Comparison of ENCODE assay signal across 27 cellular contexts in genomic region chr18:74715306-74715705, GRCh38.
DNase-seq lines count a peak whose midpoint lies in the region; ATAC-seq, FAIRE-seq and TF ChIP-seq lines count a peak whose summit lies in the region.
"Had no signal": no experiment of that assay in that cellular context is flagged by ENCODE, and none has a peak within 500 bp of the region (broad histone marks: within the 10 kb centered on the region; RNA-seq: fewer than 3 reads in every experiment).

No MANE protein-coding gene starts in this region.

- H3K14ac ChIP-seq in H1 (ENCODE audit: insufficient read length) = no peak overlapping the region

- H3K36me3 ChIP-seq in H1 (ENCODE audit: control insufficient read depth in 2 of 4, insufficient read depth in 4 of 4, low read length in 3 of 4) = no peaks in the 10 kb centered on the region; a peak in 1 of 8 replicates
- H3K36me3 ChIP-seq: breast epithelium, upper lobe of right lung had no signal

- H3K79me2 ChIP-seq in H1 (ENCODE audit: control insufficient read depth in 1 of 2, insufficient read depth in 2 of 2, low read length in 2 of 2) = no peaks in the 10 kb centered on the region

- no peak for TF ChIP-seq RAD21 in H1 (IDR thresholded peaks at IDR 0.05 in 1 of 2, conservative IDR thresholded peaks at IDR 0.05 in 1 of 2; ENCODE audit: low read depth in 2 of 2, low read length in 2 of 2)

- H3K4me2 ChIP-seq in H1 (ENCODE audit: insufficient read depth in 1 of 2, low read depth in 2 of 2, low read length in 2 of 2) = no peak overlapping the region
- H3K4me2 ChIP-seq: BLaER1 treated with 17β-estradiol and CSF1 and Interleukin-3, amounts not matched to agents 10 nM and 100 nM; SK-N-SH had no signal

- no peak overlapping the region for H2BK12ac ChIP-seq in H1 (ENCODE audit: low read depth, low read length)

- H4K5ac ChIP-seq in H1 (ENCODE audit: insufficient read length, low read depth, low read length) = no peak overlapping the region

- no peak overlapping the region for H2BK15ac ChIP-seq in H1 (ENCODE audit: low read length)

- ATAC-seq in HG03565 (IDR thresholded peaks at IDR 0.05; ENCODE audit: unreplicated experiment) = no peak
- ATAC-seq: HCT116; naive thymus-derived CD4-positive, alpha-beta T cell; Right ventricle myocardium inferior had no signal

- H3K4me3 ChIP-seq in H1 (ENCODE audit: extremely low read depth in 1 of 4, insufficient read depth in 2 of 4, low read depth in 3 of 4, low read length in 4 of 4) = no peak overlapping the region
- H3K4me3 ChIP-seq: BLaER1 treated with 17β-estradiol and CSF1 and Interleukin-3, amounts not matched to agents 10 nM and 100 nM; breast epithelium; skin epidermis; upper lobe of right lung had no signal

- H3K9me3 Mint-ChIP-seq in T-helper 2 cell treated with Interferon-gamma antibody and Interleukin-4, amounts not matched to agents 5 μg/mL and 100 μg/mL, for 36 hours = no peaks in the 10 kb centered on the region

- no peak overlapping the region for H3K9ac ChIP-seq in H1 (replicated peaks in 1 of 4; ENCODE audit: extremely low read depth in 1 of 4, low read depth in 3 of 4, low read length in 3 of 4)
- H3K9ac ChIP-seq: BLaER1 treated with 17β-estradiol and CSF1 and Interleukin-3, amounts not matched to agents 10 nM and 100 nM; SK-N-SH had no signal

- H3K4me3 Mint-ChIP-seq in T-helper 2 cell treated with Interferon-gamma antibody and Interleukin-4, amounts not matched to agents 5 μg/mL and 100 μg/mL, for 36 hours = no peak overlapping the region
- H3K4me3 Mint-ChIP-seq: activated CD4-positive, alpha-beta memory T cell treated with anti-CD3 and anti-CD28 coated beads for 36 hours; activated naive CD4-positive, alpha-beta T cell treated with anti-CD3 and anti-CD28 coated beads, Interleukin-2, amount 50 U/mL, for 24 hours; naive thymus-derived CD4-positive, alpha-beta T cell had no signal

- TF ChIP-seq CTCF in H1 (IDR thresholded peaks at IDR 0.05; ENCODE audit: control extremely low read depth in 1 of 3, insufficient read depth in 1 of 3, low read depth in 1 of 3, low read length in 3 of 3) = no peak

- peak; percentile 74 for DNase-seq in NCI-H526 treated with DMSO at 0.1 percent for 48 hours (lab: John Stamatoyannopoulos, UW)
- DNase-seq in H1 (ENCODE audit: low read depth in 1 of 2, low spot score in 2 of 2) = no peak
- peak; percentile 85 for DNase-seq in medulla oblongata (ENCODE audit: extremely low spot score)
- peak in 42 of 49 donors; percentile 1 to 82 (median 48) for DNase-seq in substantia nigra (lab: John Stamatoyannopoulos, UW)
- no peak for DNase-seq in T-helper 2 cell treated with Interferon-gamma antibody and Interleukin-4, amounts not matched to agents 5 μg/mL and 100 μg/mL, for 36 hours (ENCODE audit: low spot score)
- DNase-seq in stimulated activated CD4-positive, alpha-beta T cell treated with anti-CD3 and anti-CD28 coated beads, Interleukin-4, amount 100 ng/mL, for 4 hours = no peak
- DNase-seq: activated CD4-positive, alpha-beta memory T cell treated with anti-CD3 and anti-CD28 coated beads for 36 hours; activated CD4-positive, alpha-beta T cell treated with anti-CD3 and anti-CD28 coated beads for 1 hour; DMS79; Karpas-422; naive thymus-derived CD4-positive, alpha-beta T cell; NCI-H1436 treated with DMSO at 0.1 percent for 48 hours; NCI-H524 treated with DMSO at 0.1 percent for 48 hours; retina; SK-N-SH; stimulated activated naive CD4-positive, alpha-beta T cell; T-helper 2 cell; upper lobe of right lung had no signal

- no peak overlapping the region for H2BK20ac ChIP-seq in H1 (ENCODE audit: low read length)

- H3K4ac ChIP-seq in H1 (replicated peaks; ENCODE audit: insufficient read length, low read depth, low read length) = no peak overlapping the region

- no peak overlapping the region for H3K56ac ChIP-seq in H1 (replicated peaks; ENCODE audit: insufficient read length, low read depth, low read length)

- no peak for TF ChIP-seq POLR2A in H1 (IDR thresholded peaks at IDR 0.05; ENCODE audit: control extremely low read depth in 1 of 2, low read depth in 2 of 2, low read length in 2 of 2)

- no peaks in the 10 kb centered on the region for H3K23me2 ChIP-seq in H1 (ENCODE audit: low read depth, low read length)

- no peak overlapping the region for H3K23ac ChIP-seq in H1 (ENCODE audit: insufficient read length)

- CTCF ChIA-PET in H1 (lab: Charles Lee; ENCODE audit: partially characterized antibody) = no interaction called here

- POLR2A ChIA-PET in H1 (lab: Charles Lee; ENCODE audit: partially characterized antibody) = no interaction called here

- H2AK5ac ChIP-seq in H1 (ENCODE audit: low read depth, low read length) = no peak overlapping the region; the same call in 1 of the 2 replicates

- WGBS in H1 (ENCODE audit: extremely low coverage in 1 of 2, insufficient coverage in 1 of 2, insufficient read length in 1 of 2, insufficient replicate concordance in 2 of 2, low coverage in 1 of 2, low lambda C conversion rate in 2 of 2, missing lambda C conversion rate in 1 of 2), 2 experiments = 88% methylated on average over 7 of the region's 7 CpGs; no CpG with 5 or more reads in 1 of the 2 experiments

- H3K27me3 Mint-ChIP-seq in T-helper 2 cell treated with Interferon-gamma antibody and Interleukin-4, amounts not matched to agents 5 μg/mL and 100 μg/mL, for 36 hours (ENCODE audit: low read depth) = no peaks in the 10 kb centered on the region
- H3K27me3 Mint-ChIP-seq: activated CD4-positive, alpha-beta memory T cell treated with anti-CD3 and anti-CD28 coated beads for 36 hours; activated naive CD4-positive, alpha-beta T cell treated with anti-CD3 and anti-CD28 coated beads, Interleukin-2, amount 50 U/mL, for 24 hours; naive thymus-derived CD4-positive, alpha-beta T cell had no signal

- no peaks in the 10 kb centered on the region for H3K27me3 ChIP-seq in H1 (replicated peaks in 1 of 4; ENCODE audit: control insufficient read depth in 3 of 4, extremely low read depth in 1 of 4, insufficient read depth in 3 of 4, low read length in 3 of 4)
- H3K27me3 ChIP-seq: BLaER1 treated with 17β-estradiol and CSF1 and Interleukin-3, amounts not matched to agents 10 nM and 100 nM; breast epithelium; upper lobe of right lung had no signal

- no peak overlapping the region for H2BK5ac ChIP-seq in H1 (ENCODE audit: low read depth, low read length)

- no peak for FAIRE-seq in H1 (lab: Jason Lieb, UNC)
- FAIRE-seq: G401.6 had no signal

- no peak overlapping the region for H4K8ac ChIP-seq in H1 (ENCODE audit: extremely low read depth, insufficient read depth, low read length)

- H3K4me1 ChIP-seq in H1 (replicated peaks in 1 of 4; ENCODE audit: control insufficient read depth in 3 of 4, insufficient read depth in 4 of 4, low read length in 3 of 4) = peaks cover 0 to 3% (median 0%) of the 10 kb centered on the region in 4 experiments; a peak in 2 of 7 replicates
- H3K4me1 ChIP-seq: BLaER1 treated with 17β-estradiol and CSF1 and Interleukin-3, amounts not matched to agents 10 nM and 100 nM; breast epithelium; upper lobe of right lung had no signal

- peaks cover 4% of the 10 kb centered on the region for H3K4me1 Mint-ChIP-seq in T-helper 2 cell treated with Interferon-gamma antibody and Interleukin-4, amounts not matched to agents 5 μg/mL and 100 μg/mL, for 36 hours (ENCODE audit: low read depth)

- H4K91ac ChIP-seq in H1 (replicated peaks; ENCODE audit: insufficient read length, low read length) = no peak overlapping the region

- H4K20me1 ChIP-seq in H1 (replicated peaks in 1 of 2; ENCODE audit: control insufficient read depth in 1 of 2, insufficient read depth in 2 of 2, low read length in 2 of 2) = no peaks in the 10 kb centered on the region

- H3K27ac ChIP-seq in H1 (ENCODE audit: low read depth, low read length) = no peak overlapping the region
- peak overlapping the region; percentile 27 for H3K27ac ChIP-seq in substantia nigra (ENCODE audit: low read depth, low read length, poor library complexity, severe bottlenecking)
- H3K27ac ChIP-seq: BLaER1 treated with 17β-estradiol and CSF1 and Interleukin-3, amounts not matched to agents 10 nM and 100 nM; breast epithelium; epithelial cell of prostate; skin epidermis; upper lobe of right lung had no signal

- H2BK120ac ChIP-seq in H1 (replicated peaks; ENCODE audit: low read depth, low read length) = no peak overlapping the region

- H3K27ac Mint-ChIP-seq in T-helper 2 cell treated with Interferon-gamma antibody and Interleukin-4, amounts not matched to agents 5 μg/mL and 100 μg/mL, for 36 hours = no peak overlapping the region
- H3K27ac Mint-ChIP-seq: activated CD4-positive, alpha-beta memory T cell treated with anti-CD3 and anti-CD28 coated beads for 36 hours had no signal

- H3K79me1 ChIP-seq in H1 (ENCODE audit: low read depth, low read length) = no peaks in the 10 kb centered on the region; the same call in 1 of the 2 replicates

- H3K9me3 ChIP-seq in H1 (ENCODE audit: insufficient read depth in 2 of 2, low read depth in 1 of 2, low read length in 1 of 2) = no peaks in the 10 kb centered on the region
- H3K9me3 ChIP-seq: breast epithelium, SK-N-SH, upper lobe of right lung had no signal

- H3K36me3 Mint-ChIP-seq in T-helper 2 cell treated with Interferon-gamma antibody and Interleukin-4, amounts not matched to agents 5 μg/mL and 100 μg/mL, for 36 hours (ENCODE audit: low read depth) = no peaks in the 10 kb centered on the region

- H2AFZ ChIP-seq in H1 (ENCODE audit: low read length) = 0 out of 2 replicates have a peak overlapping the region, but pooled peaks have one; percentile 71

- no peak overlapping the region for H3K18ac ChIP-seq in H1 (ENCODE audit: extremely low read depth, low read length)

- TF ChIP-seq EP300 in H1 (IDR thresholded peaks at IDR 0.05; ENCODE audit: borderline replicate concordance in 1 of 2, low read depth in 2 of 2, low read length in 2 of 2) = no peak

TF ChIP-seq in H1, 55 proteins besides CTCF, POLR2A, EP300 and RAD21:
- TF ChIP-seq RFX5 (IDR thresholded peaks at IDR 0.05; ENCODE audit: borderline replicate concordance, low read depth, low read length) = no peak
- no peak for TF ChIP-seq TAF7 (optimal IDR thresholded peaks at IDR 0.05; ENCODE audit: borderline replicate concordance, low read depth, low read length)
- no peak for TF ChIP-seq TAF1 (IDR thresholded peaks at IDR 0.05; ENCODE audit: low read depth, low read length)
- TF ChIP-seq SRF (IDR thresholded peaks at IDR 0.05; ENCODE audit: low read depth, low read length) = no peak
- no peak for TF ChIP-seq ZNF274 (IDR thresholded peaks at IDR 0.05; ENCODE audit: borderline replicate concordance, extremely low read depth, low read length)
- no peak for TF ChIP-seq SIRT6 (IDR thresholded peaks at IDR 0.05; ENCODE audit: low read length)
- TF ChIP-seq RNF2 (IDR thresholded peaks at IDR 0.05; ENCODE audit: borderline replicate concordance, low read depth, low read length, missing control alignments, poor library complexity, severe bottlenecking) = no peak
TF ChIP-seq in H1: peak in this region for 0.

Comparison
In these comparisons a context has a peak if more than half of its experiments do, and no peak if none do; other contexts are left out.
1. DNase-seq: peak in NCI-H526 treated with DMSO at 0.1 percent for 48 hours (single experiment), medulla oblongata (single experiment) and substantia nigra (42 of 49); none in H1 (0 of 2), T-helper 2 cell treated with Interferon-gamma antibody and Interleukin-4, amounts not matched to agents 5 μg/mL and 100 μg/mL, for 36 hours (single experiment) and stimulated activated CD4-positive, alpha-beta T cell treated with anti-CD3 and anti-CD28 coated beads, Interleukin-4, amount 100 ng/mL, for 4 hours (0 of 2).